Comparison of ENCODE assay signal across 17 cellular contexts in genomic region chr1:90726716-90727480, GRCh38. TPM values are rescaled to one million over a fixed set of nuclear protein-coding genes. Genes with fewer than 3 reads are reported as not detected.
A peak's percentile ranks its signal among the peaks of the same experiment; 100 is the strongest.
DNase-seq lines count a peak whose midpoint lies in the region; ATAC-seq, FAIRE-seq and TF ChIP-seq lines count a peak whose summit lies in the region.
"Had no signal": no experiment of that assay in that cellular context is flagged by ENCODE, and none has a peak within 500 bp of the region (broad histone marks: within the 10 kb centered on the region; RNA-seq: fewer than 3 reads in every experiment).

No MANE protein-coding gene starts in this region.

- H3K4me3 Mint-ChIP-seq in osteocyte (ENCODE audit: unreplicated experiment), result peak overlapping the region; percentile 60

- no peak overlapping the region for H3K9ac ChIP-seq in HUES48 (ENCODE audit: low read depth, low read length)
- no peak overlapping the region for H3K9ac ChIP-seq in endothelial cell of umbilical vein (replicated peaks; ENCODE audit: extremely low read depth, insufficient read depth, low read length)
- H3K9ac ChIP-seq in PC-3 (ENCODE audit: low read length), result no peak overlapping the region
- H3K9ac ChIP-seq: KMS-11 had no signal

- no peak for ATAC-seq in PC-3

- H3K4me3 ChIP-seq in HUES48 (ENCODE audit: low read depth, low read length) (peak overlapping the region; percentile 50), endothelial cell of umbilical vein (replicated peaks in 1 of 3; ENCODE audit: insufficient read depth in 1 of 3, low read depth in 1 of 3, low read length in 3 of 3) (no peak overlapping the region), PC-3 (ENCODE audit: low read length) (no peak overlapping the region)
- H3K4me3 ChIP-seq: uterus had no signal

- dilution Hi-C loops in endothelial cell of umbilical vein (cut with MboI; ENCODE audit: extremely low pct_ligation_motif_present, low sequenced_read_pairs), result no loop called here

- H3K27ac ChIP-seq in HUES48 (ENCODE audit: low read depth, low read length), result no peak overlapping the region
- no peak overlapping the region for H3K27ac ChIP-seq in endothelial cell of umbilical vein (ENCODE audit: insufficient read depth, low read depth, low read length)
- no peak overlapping the region for H3K27ac ChIP-seq in PC-3 (ENCODE audit: low read length)
- H3K27ac ChIP-seq: KMS-11, SK-N-MC, uterus had no signal

- TF ChIP-seq POLR2A in endothelial cell of umbilical vein (IDR thresholded peaks at IDR 0.05; ENCODE audit: low read depth, low read length), result no peak

- H3K27ac Mint-ChIP-seq in osteocyte (ENCODE audit: unreplicated experiment), result no peak overlapping the region

- intact Hi-C loops in endothelial cell of umbilical vein (cut with micrococcal nuclease), result loop anchor here (5.0 kb wide), 1 partner anchor 125 kb away; no protein-coding TSS in a partner anchor
- intact Hi-C loops in PC-3 (cut with micrococcal nuclease), result no loop called here

- no peaks in the 10 kb centered on the region for H3K9me3 Mint-ChIP-seq in osteocyte (ENCODE audit: unreplicated experiment)

- H2AFZ ChIP-seq in endothelial cell of umbilical vein (ENCODE audit: low read depth, low read length) (no peak overlapping the region), PC-3 (ENCODE audit: low read length) (no peak overlapping the region)

- peaks cover 2% of the 10 kb centered on the region for H3K36me3 Mint-ChIP-seq in osteocyte (ENCODE audit: unreplicated experiment)

- no peaks in the 10 kb centered on the region for H3K9me1 ChIP-seq in endothelial cell of umbilical vein (replicated peaks; ENCODE audit: control insufficient read depth, extremely low read depth, insufficient read depth, low read length)

- no peaks in the 10 kb centered on the region for H3F3A ChIP-seq in PC-3 (ENCODE audit: low read length, unreplicated experiment)

- CTCF ChIA-PET in endothelial cell of umbilical vein (lab: Charles Lee) (interaction anchor here (1.4 to 2.6 kb wide), 2 partner anchors 238 to 300 kb away, joined by 4 to 12 read pairs; no protein-coding TSS in a partner anchor), PC-3 (lab: Charles Lee) (no interaction called here)

- H3K9me3 ChIP-seq in HUES48 (ENCODE audit: control insufficient read depth, insufficient read depth, low read length) (no peaks in the 10 kb centered on the region), endothelial cell of umbilical vein (replicated peaks; ENCODE audit: control insufficient read depth, insufficient read depth, low read length) (no peaks in the 10 kb centered on the region), PC-3 (ENCODE audit: low read length) (no peaks in the 10 kb centered on the region)
- H3K9me3 ChIP-seq: uterus had no signal

- peaks cover 53% of the 10 kb centered on the region for H3K4me1 Mint-ChIP-seq in osteocyte (ENCODE audit: unreplicated experiment)

- H3K27me3 ChIP-seq in HUES48 (ENCODE audit: control insufficient read depth, insufficient read depth, low read length) (peaks cover 100% of the 10 kb centered on the region), endothelial cell of umbilical vein (ENCODE audit: control insufficient read depth in 2 of 2, insufficient read depth in 2 of 2, low read length in 2 of 2) (peaks cover 94 to 100% of the 10 kb centered on the region in 2 experiments), PC-3 (ENCODE audit: low read length) (peaks cover 71% of the 10 kb centered on the region)

- no TSS peak for BruUV-seq in endothelial cell of umbilical vein (replicated peaks; lab: Mats Ljungman, UMichigan)
- BruUV-seq in PC-3 (replicated peaks; lab: Mats Ljungman, UMichigan), result no TSS peak

- DNase-seq in G401 (ENCODE audit: low spot score) (peak; percentile 51), endothelial cell of umbilical vein (ENCODE audit: low read depth, low spot score) (no peak), osteocyte (ENCODE audit: extremely low spot score, unreplicated experiment) (no peak), SW480 (ENCODE audit: low spot score) (no peak), PC-3 (no peak), kidney tubule cell (ENCODE audit: low spot score) (no peak)
- DNase-seq: effector CD8-positive, alpha-beta T cell; foreskin melanocyte; NCI-H1694 treated with DMSO at 0.1 percent for 48 hours; stimulated activated CD4-positive, alpha-beta T cell treated with anti-CD3 and anti-CD28 coated beads, Interleukin-2, amount 100 ng/mL, for 48 hours; uterus had no signal

- H3K36me3 ChIP-seq in HUES48 (ENCODE audit: control insufficient read depth, insufficient read depth, low read length) (no peaks in the 10 kb centered on the region), endothelial cell of umbilical vein (ENCODE audit: control insufficient read depth in 2 of 2, extremely low read depth in 1 of 2, insufficient read depth in 2 of 2, low read length in 2 of 2) (no peaks in the 10 kb centered on the region), PC-3 (ENCODE audit: low read depth, low read length) (no peaks in the 10 kb centered on the region)
- H3K36me3 ChIP-seq: uterus had no signal

- H3K27me3 Mint-ChIP-seq in osteocyte (ENCODE audit: unreplicated experiment), result peaks cover 91% of the 10 kb centered on the region

- no peak for TF ChIP-seq CTCF in endothelial cell of umbilical vein (IDR thresholded peaks at IDR 0.05; ENCODE audit: extremely low read depth in 1 of 2, insufficient read depth in 1 of 2, low read depth in 1 of 2, low read length in 2 of 2)
- no peak for TF ChIP-seq CTCF in osteocyte (IDR thresholded peaks at IDR 0.05)
- no peak for TF ChIP-seq CTCF in PC-3 (conservative IDR thresholded peaks at IDR 0.05; ENCODE audit: low read depth, low read length)

- peaks cover 61% of the 10 kb centered on the region for H3K4me1 ChIP-seq in HUES48 (ENCODE audit: control insufficient read depth, insufficient read depth, low read length)
- peaks cover 2% of the 10 kb centered on the region for H3K4me1 ChIP-seq in endothelial cell of umbilical vein (ENCODE audit: control insufficient read depth, extremely low read depth, insufficient read depth, low read length)
- 0 out of 2 replicates have a peak, but pooled peaks cover 7% of the 10 kb centered on the region for H3K4me1 ChIP-seq in PC-3 (ENCODE audit: insufficient read depth, low read length)

- H3K4me2 ChIP-seq in endothelial cell of umbilical vein (ENCODE audit: insufficient read depth, low read length) (no peak overlapping the region), PC-3 (ENCODE audit: low read length) (no peak overlapping the region)
- H3K4me2 ChIP-seq: KMS-11 had no signal

- H3K79me2 ChIP-seq in endothelial cell of umbilical vein (ENCODE audit: control insufficient read depth, insufficient read depth, low read length) (no peaks in the 10 kb centered on the region), PC-3 (ENCODE audit: low read length) (no peaks in the 10 kb centered on the region)

- H4K20me1 ChIP-seq in endothelial cell of umbilical vein (replicated peaks; ENCODE audit: control insufficient read depth, extremely low read depth, insufficient read depth, low read length), result no peaks in the 10 kb centered on the region
- no peaks in the 10 kb centered on the region for H4K20me1 ChIP-seq in PC-3 (ENCODE audit: low read length)

- H3K9me2 ChIP-seq in PC-3 (replicated peaks; ENCODE audit: low read length), result no peaks in the 10 kb centered on the region

- POLR2A ChIA-PET in endothelial cell of umbilical vein (lab: Charles Lee) (no interaction called here), PC-3 (lab: Charles Lee; ENCODE audit: unreplicated experiment) (no interaction called here)

- no peak for FAIRE-seq in endothelial cell of umbilical vein (lab: Jason Lieb, UNC)

- in situ Hi-C loops in G401 (cut with HindIII; ENCODE audit: low sequenced_read_pairs), result no loop called here

TF ChIP-seq in endothelial cell of umbilical vein, 7 proteins besides CTCF, POLR2A, EP300 and RAD21:
- no peak for TF ChIP-seq MYC (IDR thresholded peaks at IDR 0.05; ENCODE audit: low read depth, low read length)
- no peak for TF ChIP-seq FOS (IDR thresholded peaks at IDR 0.05; ENCODE audit: borderline replicate concordance, insufficient read depth, low read length)
- no peak for TF ChIP-seq JUN (IDR thresholded peaks at IDR 0.05; ENCODE audit: borderline replicate concordance, insufficient read depth, insufficient read length, low read depth)
- TF ChIP-seq EZH2 (IDR thresholded peaks at IDR 0.05; ENCODE audit: borderline replicate concordance, low read depth, low read length, severe bottlenecking), result peak; percentile 80
- TF ChIP-seq POLR2AphosphoS5 (IDR thresholded peaks at IDR 0.05; ENCODE audit: insufficient read depth, low read depth, low read length), result no peak
- TF ChIP-seq GATA2 (IDR thresholded peaks at IDR 0.05; ENCODE audit: insufficient read depth, insufficient read length, low read depth, low read length), result no peak
- TF ChIP-seq MAX (IDR thresholded peaks at IDR 0.05; ENCODE audit: insufficient read depth, insufficient read length), result no peak

RNA-seq across cellular contexts. Expression of gene BARHL2, which starts 9.8 kb away (rescaled TPM):
- 0.06 and 0.07 TPM in 2 replicates for total RNA-seq in G401 (2014; rRNA removed; shearing (Covaris generic))
- total RNA-seq in endothelial cell of umbilical vein (not detected in 2 replicates), osteocyte (not detected in 2 replicates), PC-3 (2014; rRNA removed) (not detected in 2 replicates)
- polyA plus RNA-seq in endothelial cell of umbilical vein, result not detected in 2 replicates
- not detected in 2 replicates for polyA plus RNA-seq in endothelial cell of umbilical vein (2011; cell fraction: cytosol; rRNA removed)
- not detected in 2 replicates for polyA plus RNA-seq in endothelial cell of umbilical vein (2011; cell fraction: nucleus; rRNA removed)
- polyA plus RNA-seq in endothelial cell of umbilical vein (2012), result not detected in 2 replicates
- not detected in 2 replicates for polyA minus RNA-seq in endothelial cell of umbilical vein
- not detected for polyA minus RNA-seq in endothelial cell of umbilical vein (2011; cell fraction: cytosol; rRNA and poly(A)+ RNA removed)
- not detected in 2 replicates for polyA minus RNA-seq in endothelial cell of umbilical vein (2011; cell fraction: nucleus; rRNA and poly(A)+ RNA removed)
- total RNA-seq: NCI-H460, OCI-LY7, renal cortical epithelial cell, uterus had no signal
